In genomic region chr22:31259798-31260473, GRCh38 we compare ENCODE assay signal across 17 cellular contexts. TPM values are rescaled to one million over a fixed set of nuclear protein-coding genes. Genes with fewer than 3 reads are reported as not detected.
DNase-seq lines count a peak whose midpoint lies in the region; ATAC-seq and TF ChIP-seq lines count a peak whose summit lies in the region.
"Had no signal": no experiment of that assay in that cellular context is flagged by ENCODE, and none has a peak within 500 bp of the region (broad histone marks: within the 10 kb centered on the region; RNA-seq: fewer than 3 reads in every experiment).

No MANE protein-coding gene starts in this region.

- no peak overlapping the region for H3K9ac ChIP-seq in trophoblast cell (ENCODE audit: low read length)

- H3K4me2 ChIP-seq in trophoblast cell (ENCODE audit: low read length), result no peak overlapping the region

- peaks cover 2% of the 10 kb centered on the region for H3K9me3 ChIP-seq in trophoblast cell (ENCODE audit: insufficient read depth, low read depth, low read length)

- H3K36me3 Mint-ChIP-seq in WTC11, result peaks cover 38% of the 10 kb centered on the region
- peaks cover 12% of the 10 kb centered on the region for H3K36me3 Mint-ChIP-seq in activated naive CD4-positive, alpha-beta T cell treated with anti-CD3 and anti-CD28 coated beads for 36 hours (ENCODE audit: low read depth)

- no peak overlapping the region for H2AFZ ChIP-seq in trophoblast cell (ENCODE audit: insufficient read depth, low read length, poor library complexity)

- peaks cover 39 to 61% of the 10 kb centered on the region in 2 experiments for H3K36me3 ChIP-seq in trophoblast cell (ENCODE audit: control insufficient read depth in 1 of 2, insufficient read depth in 2 of 2, low read length in 2 of 2)

- no peak overlapping the region for H3K4me3 ChIP-seq in trophoblast cell (ENCODE audit: low read depth, low read length)

- peaks cover 3% of the 10 kb centered on the region for H3K79me2 ChIP-seq in trophoblast cell (ENCODE audit: control insufficient read depth, insufficient read depth, low read length, poor library complexity)

- no peak overlapping the region for H2BK5ac ChIP-seq in trophoblast cell (ENCODE audit: low read depth, low read length, poor library complexity)

- peak overlapping the region; percentile 39 for H3K18ac ChIP-seq in trophoblast cell (ENCODE audit: low read length)

- no peak overlapping the region for H4K8ac ChIP-seq in trophoblast cell (ENCODE audit: low read depth, low read length)

- POLR2A ChIA-PET in WTC11 (lab: Charles Lee), result no interaction called here

- H3K4ac ChIP-seq in trophoblast cell (ENCODE audit: low read depth, low read length), result peak overlapping the region; percentile 27

- no peak for ATAC-seq in WTC11
- ATAC-seq in HG02678 (IDR thresholded peaks at IDR 0.05; ENCODE audit: unreplicated experiment), result no peak

- peaks cover 6% of the 10 kb centered on the region for H3K4me1 Mint-ChIP-seq in WTC11
- no peaks in the 10 kb centered on the region for H3K4me1 Mint-ChIP-seq in activated naive CD4-positive, alpha-beta T cell treated with anti-CD3 and anti-CD28 coated beads for 36 hours (ENCODE audit: low read depth)

- H3K4me3 Mint-ChIP-seq in WTC11, result no peak overlapping the region
- H3K4me3 Mint-ChIP-seq in activated naive CD4-positive, alpha-beta T cell treated with anti-CD3 and anti-CD28 coated beads for 36 hours, result no peak overlapping the region

- CTCF ChIA-PET in WTC11 (lab: Charles Lee), result no interaction called here
- CTCF ChIA-PET in activated naive CD4-positive, alpha-beta T cell treated with anti-CD3 and anti-CD28 coated beads for 36 hours (lab: Charles Lee), result interaction anchor here (0.6 to 1.7 kb wide), 2 partner anchors 12 to 50 kb away, joined by 3 to 4 read pairs; no protein-coding TSS in a partner anchor

- peak overlapping the region; percentile 11 for H3K27ac Mint-ChIP-seq in WTC11
- H3K27ac Mint-ChIP-seq in activated naive CD4-positive, alpha-beta T cell treated with anti-CD3 and anti-CD28 coated beads for 36 hours, result no peak overlapping the region

- H4K12ac ChIP-seq in trophoblast cell (ENCODE audit: low read depth, low read length), result no peak overlapping the region

- H3K14ac ChIP-seq in trophoblast cell (ENCODE audit: low read length), result no peak overlapping the region

- H3K27me3 Mint-ChIP-seq in WTC11 (ENCODE audit: low read depth), result no peaks in the 10 kb centered on the region
- no peaks in the 10 kb centered on the region for H3K27me3 Mint-ChIP-seq in activated naive CD4-positive, alpha-beta T cell treated with anti-CD3 and anti-CD28 coated beads for 36 hours (ENCODE audit: low read depth)

- no peak overlapping the region for H3K27ac ChIP-seq in trophoblast cell (ENCODE audit: low read depth, low read length)

- no peak overlapping the region for H3K23ac ChIP-seq in trophoblast cell (ENCODE audit: low read length)

- intact Hi-C loops in activated naive CD4-positive, alpha-beta T cell treated with anti-CD3 and anti-CD28 coated beads for 36 hours (cut with micrococcal nuclease), result no loop called here

- H2BK12ac ChIP-seq in trophoblast cell (ENCODE audit: low read length), result no peak overlapping the region

- H2BK120ac ChIP-seq in trophoblast cell (ENCODE audit: insufficient read depth, low read length, poor library complexity), result no peak overlapping the region

- DNase-seq in NCI-H2029 treated with DMSO at 0.1 percent for 48 hours (lab: John Stamatoyannopoulos, UW) (peak; percentile 21), NCI-H2029 (lab: John Stamatoyannopoulos, UW) (no peak), DMS53 (lab: John Stamatoyannopoulos, UW) (peak; percentile 61), WTC11 (ENCODE audit: low spot score) (no peak), trophoblast cell (no peak), islet precursor cell (no peak)
- no peak for DNase-seq in activated naive CD4-positive, alpha-beta T cell treated with anti-CD3 and anti-CD28 coated beads for 36 hours
- DNase-seq: 8988T, GF-D8, HCEC 1CT, KBM-7, NCI-H1436, NCI-H2081 treated with DMSO at 0.1 percent for 48 hours, NCI-H2227 treated with DMSO at 0.1 percent for 48 hours, NCI-H526, SW 1271 had no signal

- WGBS in trophoblast cell (ENCODE audit: extremely low coverage, insufficient coverage, insufficient read length), result no CpG with 5 or more reads among the region's 8 CpGs

- H3K4me1 ChIP-seq in trophoblast cell (ENCODE audit: control insufficient read depth in 1 of 2, insufficient read depth in 2 of 2, low read length in 2 of 2), result peaks cover 2 to 3% of the 10 kb centered on the region in 2 experiments

- H3K9me3 Mint-ChIP-seq in WTC11, result peaks cover 5% of the 10 kb centered on the region; the same call in 1 of the 2 replicates
- no peaks in the 10 kb centered on the region for H3K9me3 Mint-ChIP-seq in activated naive CD4-positive, alpha-beta T cell treated with anti-CD3 and anti-CD28 coated beads for 36 hours

- H2AK5ac ChIP-seq in trophoblast cell (ENCODE audit: low read length), result no peak overlapping the region

- TF ChIP-seq CTCF in WTC11 (IDR thresholded peaks at IDR 0.05), result no peak

- peaks cover 4% of the 10 kb centered on the region for H3K79me1 ChIP-seq in trophoblast cell (ENCODE audit: low read length)

- H4K91ac ChIP-seq in trophoblast cell (ENCODE audit: low read depth, low read length), result no peak overlapping the region

- H3K27me3 ChIP-seq in trophoblast cell (ENCODE audit: insufficient read depth, low read length), result no peaks in the 10 kb centered on the region

TF ChIP-seq in WTC11, 78 proteins besides CTCF, POLR2A, EP300 and RAD21:
- TF ChIP-seq E2F5 (CRISPR knock-in tag; IDR thresholded peaks at IDR 0.05), result no peak
- no peak for TF ChIP-seq RORB (CRISPR knock-in tag; IDR thresholded peaks at IDR 0.05)

RNA-seq across cellular contexts. Expression of gene PIK3IP1, which starts 32.4 kb away (rescaled TPM):
- 1.6 to 2.1 TPM (median 2.0 TPM) in 3 replicates for total RNA-seq in WTC11 (2021)
- 3.7 and 4.0 TPM in 2 replicates for polyA plus RNA-seq in trophoblast cell (2013)
- 10 to 100 TPM; 27.4 to 28.6 TPM for total RNA-seq in activated naive CD4-positive, alpha-beta T cell treated with anti-CD3 and anti-CD28 coated beads for 36 hours

RNA-seq across cellular contexts. Expression of gene LIMK2, which starts 47.8 kb away (rescaled TPM):
- total RNA-seq in WTC11 (2021), result 33.1 to 42.8 TPM (median 33.6 TPM) in 3 replicates
- 131 and 135 TPM in 2 replicates for polyA plus RNA-seq in trophoblast cell (2013)
- total RNA-seq in activated naive CD4-positive, alpha-beta T cell treated with anti-CD3 and anti-CD28 coated beads for 36 hours, result 10 to 100 TPM; 50.8 to 50.9 TPM

Comparison
In these comparisons a context has a peak if more than half of its experiments do, and no peak if none do; other contexts are left out.
1. DNase-seq: peak in NCI-H2029 treated with DMSO at 0.1 percent for 48 hours (single experiment) and DMS53 (single experiment); none in NCI-H2029 (single experiment), WTC11 (single experiment), trophoblast cell (0 of 2), islet precursor cell (single experiment) and activated naive CD4-positive, alpha-beta T cell treated with anti-CD3 and anti-CD28 coated beads for 36 hours (single experiment).